Comparison of ENCODE assay signal across 8 cellular contexts in genomic region chr17:62627219-62627903, GRCh38. TPM values are rescaled to one million over a fixed set of nuclear protein-coding genes. Genes with fewer than 3 reads are reported as not detected.
DNase-seq lines count a peak whose midpoint lies in the region; ATAC-seq, FAIRE-seq and TF ChIP-seq lines count a peak whose summit lies in the region.

MRC2 (plus strand) TSS chr17:62627670; CDS start chr17:62627803, 133 bp downstream.

- H3K4me1 Mint-ChIP-seq in naive thymus-derived CD8-positive, alpha-beta T cell, result peaks cover 12 to 37% (median 22%) of the 10 kb centered on the region in 4 donors

- TF ChIP-seq CTCF in GM12875 (IDR thresholded peaks at IDR 0.05; ENCODE audit: borderline replicate concordance, insufficient read depth, low read depth, low read length) (no peak), MM.1S (IDR thresholded peaks at IDR 0.05; ENCODE audit: low read length) (no peak), fibroblast of mammary gland (conservative IDR thresholded peaks at IDR 0.05; ENCODE audit: control insufficient read depth, insufficient read depth, low read depth, low read length) (no peak)

- no peaks in the 10 kb centered on the region for H4K20me1 ChIP-seq in MM.1S (ENCODE audit: insufficient read depth, low read length)

- no peaks in the 10 kb centered on the region for H3K9me2 ChIP-seq in MM.1S (replicated peaks; ENCODE audit: insufficient read depth, low read length)

- peak within 1 kb of the TSS; percentile 58 for H3K4me3 ChIP-seq in GM12875 (ENCODE audit: low read depth, low read length)
- peak within 1 kb of the TSS; percentile 46 for H3K4me3 ChIP-seq in MM.1S (ENCODE audit: low read length)
- peak within 1 kb of the TSS; percentile 81 for H3K4me3 ChIP-seq in fibroblast of mammary gland (ENCODE audit: control insufficient read depth, low read depth, low read length)
- H3K4me3 ChIP-seq in subcutaneous abdominal adipose tissue (ENCODE audit: low read depth in 1 of 5, low read length in 5 of 5), result peak within 1 kb of the TSS; percentile 12 to 69 (median 59)

- H3F3A ChIP-seq in MM.1S (ENCODE audit: insufficient read depth, low read length), result no peaks in the 10 kb centered on the region

- no peak within 1 kb of the TSS for H2AFZ ChIP-seq in MM.1S (ENCODE audit: low read length)

- H3K27ac Mint-ChIP-seq in naive thymus-derived CD8-positive, alpha-beta T cell, result peak within 1 kb of the TSS; percentile 16 to 89 (median 80)

- FAIRE-seq in GM19239 (lab: Jason Lieb, UNC), result no peak

- H3K4me2 ChIP-seq in MM.1S (ENCODE audit: low read depth, low read length), result peak within 1 kb of the TSS; percentile 60

- H3K27ac ChIP-seq in MM.1S (ENCODE audit: low read length) (no peak within 1 kb of the TSS), subcutaneous abdominal adipose tissue (ENCODE audit: low read depth, low read length) (peak within 1 kb of the TSS; percentile 69)

- H3K36me3 ChIP-seq in MM.1S (replicated peaks; ENCODE audit: insufficient read depth, low read length) (no peaks in the 10 kb centered on the region), subcutaneous abdominal adipose tissue (ENCODE audit: control insufficient read depth in 5 of 5, insufficient read depth in 5 of 5, low read length in 5 of 5) (peaks cover 0 to 3% (median 0%) of the 10 kb centered on the region in 5 donors)

- H3K4me3 Mint-ChIP-seq in naive thymus-derived CD8-positive, alpha-beta T cell, result peak within 1 kb of the TSS; percentile 84 to 98 (median 91)

- no peaks in the 10 kb centered on the region for H3K9me3 ChIP-seq in MM.1S (replicated peaks; ENCODE audit: insufficient read depth, low read length)
- H3K9me3 ChIP-seq in subcutaneous abdominal adipose tissue (ENCODE audit: control insufficient read depth in 5 of 5, low read length in 5 of 5), result no peaks in the 10 kb centered on the region

- H3K9me3 Mint-ChIP-seq in naive thymus-derived CD8-positive, alpha-beta T cell, result no peaks in the 10 kb centered on the region

- no peaks in the 10 kb centered on the region for H3K36me3 Mint-ChIP-seq in naive thymus-derived CD8-positive, alpha-beta T cell

- H3K27me3 Mint-ChIP-seq in naive thymus-derived CD8-positive, alpha-beta T cell, result peaks cover 0 to 10% (median 4%) of the 10 kb centered on the region in 5 donors

- H3K4me1 ChIP-seq in MM.1S (ENCODE audit: low read length), result no peaks in the 10 kb centered on the region
- H3K4me1 ChIP-seq in subcutaneous abdominal adipose tissue (ENCODE audit: control insufficient read depth in 5 of 5, insufficient read depth in 5 of 5, low read length in 5 of 5), result peaks cover 6 to 51% (median 44%) of the 10 kb centered on the region in 5 donors

- peaks cover 49% of the 10 kb centered on the region for H3K27me3 ChIP-seq in MM.1S (replicated peaks; ENCODE audit: insufficient read depth, low read length)
- H3K27me3 ChIP-seq in subcutaneous abdominal adipose tissue (ENCODE audit: control insufficient read depth in 5 of 5, insufficient read depth in 4 of 5, low read length in 5 of 5), result peaks cover 6 to 17% (median 12%) of the 10 kb centered on the region in 5 donors

- H3K9ac ChIP-seq in MM.1S (ENCODE audit: low read length) (no peak within 1 kb of the TSS), subcutaneous abdominal adipose tissue (ENCODE audit: low read length in 5 of 5) (peak within 1 kb of the TSS in 2 of 5 donors; percentile 20 to 39)

- H3K79me2 ChIP-seq in MM.1S (ENCODE audit: low read length), result no peaks in the 10 kb centered on the region

- peak; percentile 49 to 67 for ATAC-seq in naive thymus-derived CD8-positive, alpha-beta T cell

- POLR2A ChIA-PET in naive thymus-derived CD8-positive, alpha-beta T cell (lab: Charles Lee), result no interaction called here

- DNase-seq in MM.1S (no peak), fibroblast of mammary gland (ENCODE audit: low read depth) (peak; percentile 85), NCI-H1694 treated with DMSO at 0.1 percent for 48 hours (lab: John Stamatoyannopoulos, UW) (no peak), GM19239 (ENCODE audit: insufficient read length, low spot score) (no peak)
- peak; percentile 51 for DNase-seq in activated CD8-positive, alpha-beta memory T cell treated with anti-CD3 and anti-CD28 coated beads, Interleukin-2, amount 50 U/mL, for 4 hours
- peak in 3 of 10 donors; percentile 7 to 64 (median 14) for DNase-seq in naive thymus-derived CD8-positive, alpha-beta T cell

RNA-seq across cellular contexts. Expression of gene MRC2, which starts in this region (rescaled TPM):
- total RNA-seq in naive thymus-derived CD8-positive, alpha-beta T cell, result 10 to 100 TPM in 1 of 2 experiments, 1 to 10 TPM in 1; 7.3 to 11.0 TPM
- polyA plus RNA-seq in naive thymus-derived CD8-positive, alpha-beta T cell, result 1 to 10 TPM in 1 of 3 donors, under 1 TPM in 2; 0.74 to 1.3 (median 0.80) TPM

Comparison
In these comparisons a context has a peak if more than half of its experiments do, and no peak if none do; other contexts are left out.
1. DNase-seq: peak in activated CD8-positive, alpha-beta memory T cell treated with anti-CD3 and anti-CD28 coated beads, Interleukin-2, amount 50 U/mL, for 4 hours (single experiment) and fibroblast of mammary gland (single experiment); none in MM.1S (single experiment), NCI-H1694 treated with DMSO at 0.1 percent for 48 hours (single experiment) and GM19239 (single experiment).
2. Peak in every context shown above with its lines, with median percentiles within 50 percentile points of each other: H3K4me3 ChIP-seq.